Comparison of ENCODE assay signal across 8 cellular contexts in the genomic region with DNA sequence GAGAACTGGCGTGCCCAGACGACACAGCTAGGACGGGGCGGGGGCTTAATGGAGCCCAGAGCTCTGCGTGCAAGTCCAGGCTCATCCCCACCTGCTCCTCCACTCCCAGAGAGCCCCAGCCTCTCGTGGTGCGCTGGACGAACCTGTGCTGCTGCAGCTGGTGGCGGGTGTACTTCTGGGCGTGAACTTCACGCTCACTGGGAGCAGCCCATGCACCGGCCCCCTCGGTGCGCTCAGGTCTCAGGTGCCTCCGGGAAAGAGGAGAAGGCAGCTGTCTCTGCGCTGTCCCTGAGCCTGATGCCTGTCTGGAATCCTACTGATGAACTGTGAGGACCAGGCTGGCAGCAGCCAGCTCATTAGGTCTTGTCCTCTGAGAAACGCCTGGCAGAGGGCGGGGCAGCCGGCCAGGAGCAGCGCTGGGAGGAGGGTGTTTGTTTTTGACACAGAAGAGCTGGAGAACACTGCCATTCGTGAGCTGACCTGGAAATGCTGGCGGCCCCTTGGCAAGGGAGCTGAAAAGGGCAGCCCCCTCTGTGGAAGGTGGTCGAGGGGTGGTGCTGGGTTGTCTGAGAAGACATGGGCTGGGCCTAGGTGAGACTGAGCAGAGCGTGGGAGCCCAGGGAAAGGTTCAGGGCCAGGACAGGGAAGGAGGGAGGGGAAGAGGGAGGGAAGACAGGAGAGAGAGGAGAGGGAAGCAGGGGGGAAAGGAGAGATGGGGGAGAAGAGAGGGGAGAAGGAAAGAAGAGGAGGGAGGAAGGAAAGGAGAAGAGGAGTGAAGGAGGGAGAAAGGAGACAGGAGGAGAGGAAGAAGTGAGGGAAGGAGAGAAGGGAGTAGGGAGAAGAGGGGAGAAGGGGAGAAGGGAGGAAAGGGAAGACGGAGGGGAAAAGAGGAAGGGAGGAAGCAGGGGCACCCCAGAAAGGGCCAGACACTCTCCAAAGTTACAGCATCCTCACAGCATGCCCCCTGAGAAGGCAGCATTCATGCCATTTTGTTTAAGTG. TPM values are rescaled to one million over a fixed set of nuclear protein-coding genes. Genes with fewer than 3 reads are reported as not detected.
DNase-seq lines count a peak whose midpoint lies in the region; ATAC-seq and TF ChIP-seq lines count a peak whose summit lies in the region.

No MANE protein-coding gene starts in this region.

- CTCF ChIA-PET in activated CD8-positive, alpha-beta T cell treated with anti-CD3 and anti-CD28 coated beads for 36 hours (lab: Charles Lee), result no interaction called here

- H3F3A ChIP-seq in DOHH2 (ENCODE audit: control insufficient read depth, insufficient read depth), result 0 out of 2 replicates have a peak, but pooled peaks cover 2% of the 10 kb centered on the region

- no peak for TF ChIP-seq CTCF in DOHH2 (IDR thresholded peaks at IDR 0.05; ENCODE audit: low read depth, low read length, poor library complexity, severe bottlenecking)
- TF ChIP-seq CTCF in progenitor cell of endocrine pancreas (IDR thresholded peaks at IDR 0.05; ENCODE audit: unreplicated experiment), result no peak
- TF ChIP-seq CTCF in activated CD8-positive, alpha-beta T cell treated with anti-CD3 and anti-CD28 coated beads for 36 hours (IDR thresholded peaks at IDR 0.05), result no peak

- ATAC-seq in esophagus mucosa, result peak; percentile 91
- ATAC-seq in activated CD8-positive, alpha-beta T cell treated with anti-CD3 and anti-CD28 coated beads for 36 hours, result no peak
- ATAC-seq in stimulated activated effector memory CD8-positive, alpha-beta T cell treated with anti-CD3 and anti-CD28 coated beads, Interleukin-12 subunit alpha, Interleukin-12 subunit beta, amount 100 ng/mL, for 72 hours, result no peak
- no peak for ATAC-seq in HG02840 (IDR thresholded peaks at IDR 0.05; ENCODE audit: low FRiP score, unreplicated experiment)
- no peak for ATAC-seq in HG02588 (IDR thresholded peaks at IDR 0.05; ENCODE audit: unreplicated experiment)

- no peaks in the 10 kb centered on the region for H3K9me3 ChIP-seq in DOHH2 (ENCODE audit: control insufficient read depth, insufficient read depth, low read length)

- H3K79me2 ChIP-seq in DOHH2 (ENCODE audit: control insufficient read depth, low read length), result no peaks in the 10 kb centered on the region

- H3K27me3 ChIP-seq in DOHH2 (ENCODE audit: control insufficient read depth, low read length), result peaks cover 5% of the 10 kb centered on the region; the same call in 1 of the 2 replicates

- H3K27me3 Mint-ChIP-seq in progenitor cell of endocrine pancreas, result no peaks in the 10 kb centered on the region
- no peaks in the 10 kb centered on the region for H3K27me3 Mint-ChIP-seq in activated CD8-positive, alpha-beta T cell treated with anti-CD3 and anti-CD28 coated beads for 36 hours

- intact Hi-C loops in activated CD8-positive, alpha-beta T cell treated with anti-CD3 and anti-CD28 coated beads for 36 hours (cut with micrococcal nuclease), result no loop called here

- H3K27ac Mint-ChIP-seq in progenitor cell of endocrine pancreas, result peak overlapping the region; percentile 91
- H3K27ac Mint-ChIP-seq in activated CD8-positive, alpha-beta T cell treated with anti-CD3 and anti-CD28 coated beads for 36 hours, result no peak overlapping the region
- H3K27ac Mint-ChIP-seq in stimulated activated effector memory CD8-positive, alpha-beta T cell treated with anti-CD3 and anti-CD28 coated beads, Interleukin-12 subunit alpha, Interleukin-12 subunit beta, amount 100 ng/mL, for 72 hours, result no peak overlapping the region

- peak; percentile 86 for DNase-seq in NCI-H345 treated with DMSO at 0.1 percent for 48 hours (lab: John Stamatoyannopoulos, UW; ENCODE audit: unreplicated experiment)
- DNase-seq in progenitor cell of endocrine pancreas (ENCODE audit: low spot score, unreplicated experiment), result no peak
- no peak for DNase-seq in activated CD8-positive, alpha-beta T cell treated with anti-CD3 and anti-CD28 coated beads for 36 hours
- no peak for DNase-seq in stimulated activated effector memory CD8-positive, alpha-beta T cell treated with anti-CD3 and anti-CD28 coated beads, Interleukin-12 subunit alpha, Interleukin-12 subunit beta, amount 100 ng/mL, for 72 hours (ENCODE audit: low spot score in 2 of 2)

- no peaks in the 10 kb centered on the region for H3K36me3 ChIP-seq in DOHH2 (ENCODE audit: control insufficient read depth, low read length)

- no peaks in the 10 kb centered on the region for H3K36me3 Mint-ChIP-seq in progenitor cell of endocrine pancreas (ENCODE audit: insufficient read depth)
- no peaks in the 10 kb centered on the region for H3K36me3 Mint-ChIP-seq in activated CD8-positive, alpha-beta T cell treated with anti-CD3 and anti-CD28 coated beads for 36 hours (ENCODE audit: low read depth)
- no peaks in the 10 kb centered on the region for H3K36me3 Mint-ChIP-seq in stimulated activated effector memory CD8-positive, alpha-beta T cell treated with anti-CD3 and anti-CD28 coated beads, Interleukin-12 subunit alpha, Interleukin-12 subunit beta, amount 100 ng/mL, for 72 hours

- peak overlapping the region; percentile 49 for H3K4me3 Mint-ChIP-seq in progenitor cell of endocrine pancreas (ENCODE audit: low read depth)
- H3K4me3 Mint-ChIP-seq in activated CD8-positive, alpha-beta T cell treated with anti-CD3 and anti-CD28 coated beads for 36 hours, result no peak overlapping the region
- H3K4me3 Mint-ChIP-seq in stimulated activated effector memory CD8-positive, alpha-beta T cell treated with anti-CD3 and anti-CD28 coated beads, Interleukin-12 subunit alpha, Interleukin-12 subunit beta, amount 100 ng/mL, for 72 hours, result no peak overlapping the region

- H3K4me1 ChIP-seq in DOHH2 (ENCODE audit: control insufficient read depth, low read length), result peaks cover 43% of the 10 kb centered on the region

- peak overlapping the region; percentile 29 for H3K4me2 ChIP-seq in DOHH2 (ENCODE audit: low read length)

- no peaks in the 10 kb centered on the region for H3K9me2 ChIP-seq in DOHH2 (replicated peaks; ENCODE audit: control insufficient read depth, low read length)

- no peak overlapping the region for H3K27ac ChIP-seq in DOHH2 (ENCODE audit: low read depth, low read length)

- H4K20me1 ChIP-seq in DOHH2 (ENCODE audit: control insufficient read depth, insufficient read depth, low read depth, low read length), result no peaks in the 10 kb centered on the region

- peaks cover 18% of the 10 kb centered on the region for H3K4me1 Mint-ChIP-seq in progenitor cell of endocrine pancreas (ENCODE audit: low read depth)
- no peaks in the 10 kb centered on the region for H3K4me1 Mint-ChIP-seq in activated CD8-positive, alpha-beta T cell treated with anti-CD3 and anti-CD28 coated beads for 36 hours (ENCODE audit: low read depth)
- no peaks in the 10 kb centered on the region for H3K4me1 Mint-ChIP-seq in stimulated activated effector memory CD8-positive, alpha-beta T cell treated with anti-CD3 and anti-CD28 coated beads, Interleukin-12 subunit alpha, Interleukin-12 subunit beta, amount 100 ng/mL, for 72 hours

- POLR2A ChIA-PET in activated CD8-positive, alpha-beta T cell treated with anti-CD3 and anti-CD28 coated beads for 36 hours (lab: Charles Lee), result no interaction called here

- no peaks in the 10 kb centered on the region for H3K9me3 Mint-ChIP-seq in progenitor cell of endocrine pancreas (ENCODE audit: low read depth)
- no peaks in the 10 kb centered on the region for H3K9me3 Mint-ChIP-seq in activated CD8-positive, alpha-beta T cell treated with anti-CD3 and anti-CD28 coated beads for 36 hours
- H3K9me3 Mint-ChIP-seq in stimulated activated effector memory CD8-positive, alpha-beta T cell treated with anti-CD3 and anti-CD28 coated beads, Interleukin-12 subunit alpha, Interleukin-12 subunit beta, amount 100 ng/mL, for 72 hours, result peaks cover 7% of the 10 kb centered on the region

- H3K4me3 ChIP-seq in DOHH2 (ENCODE audit: low read length), result no peak overlapping the region

RNA-seq across cellular contexts. Expression of a gene that starts 53.5 kb away (rescaled TPM):
- total RNA-seq in esophagus mucosa (4.6 TPM), progenitor cell of endocrine pancreas (117 and 120 TPM in 2 replicates)
- total RNA-seq in activated CD8-positive, alpha-beta T cell treated with anti-CD3 and anti-CD28 coated beads for 36 hours, result under 1 TPM; 0.04 to 0.16 TPM

Comparison
In these comparisons a context has a peak if more than half of its experiments do, and no peak if none do; other contexts are left out.
1. RNA of a gene that starts 53.5 kb away (total RNA-seq): 117 to 120 TPM in progenitor cell of endocrine pancreas; 4.6 TPM in esophagus mucosa (single experiment) and 0.04 to 0.16 TPM in activated CD8-positive, alpha-beta T cell treated with anti-CD3 and anti-CD28 coated beads for 36 hours; every median in the first group is over 10 times any median in the second.